11 cellular contexts compared by ENCODE assay signal in genomic region chr1:154329551-154330131, GRCh38. TPM values are rescaled to one million over a fixed set of nuclear protein-coding genes. Genes with fewer than 3 reads are reported as not detected.
A peak's percentile ranks its signal among the peaks of the same experiment; 100 is the strongest.
DNase-seq lines count a peak whose midpoint lies in the region; ATAC-seq and TF ChIP-seq lines count a peak whose summit lies in the region.
"Had no signal": no experiment of that assay in that cellular context is flagged by ENCODE, and none has a peak within 500 bp of the region (broad histone marks: within the 10 kb centered on the region; RNA-seq: fewer than 3 reads in every experiment).

No MANE protein-coding gene starts in this region.

- H3K4me2 ChIP-seq in neural cell (ENCODE audit: low read length), result peak overlapping the region; percentile 65

- peak; percentile 71 for DNase-seq in NCI-H2171 treated with DMSO at 0.1 percent for 48 hours (lab: John Stamatoyannopoulos, UW)
- peak; percentile 19 to 85 for DNase-seq in cerebellar nuclear complex (lab: John Stamatoyannopoulos, UW)
- no peak for DNase-seq in GM10266 (ENCODE audit: extremely low spot score)
- DNase-seq in NCI-H1105 (lab: John Stamatoyannopoulos, UW), result no peak
- DNase-seq: WERI-Rb-1 had no signal

- no peak for ATAC-seq in GM21526 (IDR thresholded peaks at IDR 0.05; ENCODE audit: low FRiP score, unreplicated experiment)
- ATAC-seq in GM18870 (IDR thresholded peaks at IDR 0.05; ENCODE audit: unreplicated experiment), result no peak

- no peak for TF ChIP-seq RAD21 in neural cell (conservative IDR thresholded peaks at IDR 0.05)

- H3F3A ChIP-seq in neural cell (ENCODE audit: insufficient read depth, low read length, poor library complexity, severe bottlenecking), result no peaks in the 10 kb centered on the region

- H3K27ac ChIP-seq in C4-2B (peak overlapping the region; percentile 70), neural cell (ENCODE audit: low read length) (peak overlapping the region; percentile 94)
- H3K27ac ChIP-seq: epithelial cell of prostate, WERI-Rb-1 had no signal

- peaks cover 5% of the 10 kb centered on the region for H3K36me3 ChIP-seq in neural cell (ENCODE audit: insufficient read depth, low read length)
- H3K36me3 ChIP-seq: neutrophil had no signal

- H4K20me1 ChIP-seq in neural cell (ENCODE audit: insufficient read depth), result no peaks in the 10 kb centered on the region

- peaks cover 19% of the 10 kb centered on the region for H3K79me2 ChIP-seq in neural cell (replicated peaks; ENCODE audit: insufficient read depth, low read length)

- no peak overlapping the region for H2AFZ ChIP-seq in neural cell (ENCODE audit: low read depth, low read length)

- H3K9me3 ChIP-seq in neural cell (ENCODE audit: low read length), result no peaks in the 10 kb centered on the region
- H3K9me3 ChIP-seq: neutrophil had no signal

- peak overlapping the region; percentile 96 for H3K4me3 ChIP-seq in neural cell (ENCODE audit: low read length)

- TF ChIP-seq CTCF in C4-2B (conservative IDR thresholded peaks at IDR 0.05) (no peak), neural cell (IDR thresholded peaks at IDR 0.05; ENCODE audit: poor library complexity, severe bottlenecking) (no peak), GM10266 (IDR thresholded peaks at IDR 0.05; ENCODE audit: control insufficient read depth, insufficient read depth, low read depth, missing control alignments) (no peak)

- TF ChIP-seq EP300 in neural cell (conservative IDR thresholded peaks at IDR 0.05; ENCODE audit: poor library complexity, severe bottlenecking), result no peak

- H3K9me2 ChIP-seq in neural cell (ENCODE audit: insufficient read depth, low read length), result no peaks in the 10 kb centered on the region

- H3K27me3 ChIP-seq in neural cell (ENCODE audit: insufficient read depth, low read depth, low read length), result no peaks in the 10 kb centered on the region

- peak overlapping the region; percentile 82 for H3K9ac ChIP-seq in neural cell (ENCODE audit: low read length)

TF ChIP-seq in neural cell, 6 proteins besides CTCF, POLR2A, EP300 and RAD21:
- no peak for TF ChIP-seq EZH2 (IDR thresholded peaks at IDR 0.05; ENCODE audit: borderline replicate concordance, insufficient read depth, low read length, poor library complexity, severe bottlenecking)
- TF ChIP-seq SMC3 (conservative IDR thresholded peaks at IDR 0.05; ENCODE audit: poor library complexity), result no peak
- peak; percentile 53 for TF ChIP-seq REST (IDR thresholded peaks at IDR 0.05; ENCODE audit: borderline replicate concordance)
- peak; percentile 15 for TF ChIP-seq MXI1 (conservative IDR thresholded peaks at IDR 0.05; ENCODE audit: poor library complexity, severe bottlenecking)
- peak; percentile 75 for TF ChIP-seq POLR2AphosphoS5 (IDR thresholded peaks at IDR 0.05)
- peak; percentile 58 for TF ChIP-seq TAF1 (IDR thresholded peaks at IDR 0.05; ENCODE audit: low read depth)

RNA-seq across cellular contexts. Expression of gene ATP8B2, which starts 4.3 kb away (rescaled TPM):
- 71.3 and 86.9 TPM in 2 replicates for polyA plus RNA-seq in neural cell
- polyA minus RNA-seq in neural cell, result 63.2 and 76.4 TPM in 2 replicates

RNA-seq across cellular contexts. Expression of gene AQP10, which starts 8.7 kb away (rescaled TPM):
- not detected in 2 replicates for polyA plus RNA-seq in neural cell
- 0.49 TPM in 1 of 2 replicates, not detected in the other for polyA minus RNA-seq in neural cell

RNA-seq across cellular contexts. Expression of gene HAX1, which starts 57.2 kb away (rescaled TPM):
- 126 and 155 TPM in 2 replicates for polyA plus RNA-seq in neural cell
- polyA minus RNA-seq in neural cell, result 67.2 and 71.2 TPM in 2 replicates

Comparison
In these comparisons a context has a peak if more than half of its experiments do, and no peak if none do; other contexts are left out.
1. DNase-seq: peak in NCI-H2171 treated with DMSO at 0.1 percent for 48 hours (single experiment) and cerebellar nuclear complex (2 of 2); none in GM10266 (single experiment) and NCI-H1105 (single experiment).